In genomic region chr2:239444626-239445625, GRCh38 we compare ENCODE assay signal across 1 cellular context.
A peak's percentile ranks its signal among the peaks of the same experiment; 100 is the strongest.
TF ChIP-seq lines count a peak whose summit lies in the region.

No MANE protein-coding gene starts in this region.

TF ChIP-seq in HepG2, 621 proteins besides CTCF, POLR2A, EP300 and RAD21 (continued from another document and continues in another):
- TF ChIP-seq, protein P1, sequence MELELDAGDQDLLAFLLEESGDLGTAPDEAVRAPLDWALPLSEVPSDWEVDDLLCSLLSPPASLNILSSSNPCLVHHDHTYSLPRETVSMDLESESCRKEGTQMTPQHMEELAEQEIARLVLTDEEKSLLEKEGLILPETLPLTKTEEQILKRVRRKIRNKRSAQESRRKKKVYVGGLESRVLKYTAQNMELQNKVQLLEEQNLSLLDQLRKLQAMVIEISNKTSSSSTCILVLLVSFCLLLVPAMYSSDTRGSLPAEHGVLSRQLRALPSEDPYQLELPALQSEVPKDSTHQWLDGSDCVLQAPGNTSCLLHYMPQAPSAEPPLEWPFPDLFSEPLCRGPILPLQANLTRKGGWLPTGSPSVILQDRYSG (CRISPR knock-in tag; IDR thresholded peaks at IDR 0.05) = no peak
- TF ChIP-seq ZNF703 (CRISPR knock-in tag; IDR thresholded peaks at IDR 0.05; ENCODE audit: borderline replicate concordance) = no peak
- no peak for TF ChIP-seq ZBTB7A (CRISPR knock-in tag; IDR thresholded peaks at IDR 0.05)
- 0 out of 2 replicates have a peak, but pooled peaks have one; percentile 26 for TF ChIP-seq ISL2 (CRISPR knock-in tag; IDR thresholded peaks at IDR 0.05)
- no peak for TF ChIP-seq TCF7L2 (IDR thresholded peaks at IDR 0.05; ENCODE audit: low read depth, low read length)
- TF ChIP-seq, protein P2, sequence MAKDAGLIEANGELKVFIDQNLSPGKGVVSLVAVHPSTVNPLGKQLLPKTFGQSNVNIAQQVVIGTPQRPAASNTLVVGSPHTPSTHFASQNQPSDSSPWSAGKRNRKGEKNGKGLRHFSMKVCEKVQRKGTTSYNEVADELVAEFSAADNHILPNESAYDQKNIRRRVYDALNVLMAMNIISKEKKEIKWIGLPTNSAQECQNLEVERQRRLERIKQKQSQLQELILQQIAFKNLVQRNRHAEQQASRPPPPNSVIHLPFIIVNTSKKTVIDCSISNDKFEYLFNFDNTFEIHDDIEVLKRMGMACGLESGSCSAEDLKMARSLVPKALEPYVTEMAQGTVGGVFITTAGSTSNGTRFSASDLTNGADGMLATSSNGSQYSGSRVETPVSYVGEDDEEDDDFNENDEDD (CRISPR knock-in tag; IDR thresholded peaks at IDR 0.05; ENCODE audit: borderline replicate concordance) = no peak
- no peak for TF ChIP-seq HNRNPLL (IDR thresholded peaks at IDR 0.05; ENCODE audit: low read depth, low read length, poor library complexity, severe bottlenecking)
- TF ChIP-seq ZNF501 (CRISPR knock-in tag; IDR thresholded peaks at IDR 0.05) = no peak
- TF ChIP-seq, protein P3, sequence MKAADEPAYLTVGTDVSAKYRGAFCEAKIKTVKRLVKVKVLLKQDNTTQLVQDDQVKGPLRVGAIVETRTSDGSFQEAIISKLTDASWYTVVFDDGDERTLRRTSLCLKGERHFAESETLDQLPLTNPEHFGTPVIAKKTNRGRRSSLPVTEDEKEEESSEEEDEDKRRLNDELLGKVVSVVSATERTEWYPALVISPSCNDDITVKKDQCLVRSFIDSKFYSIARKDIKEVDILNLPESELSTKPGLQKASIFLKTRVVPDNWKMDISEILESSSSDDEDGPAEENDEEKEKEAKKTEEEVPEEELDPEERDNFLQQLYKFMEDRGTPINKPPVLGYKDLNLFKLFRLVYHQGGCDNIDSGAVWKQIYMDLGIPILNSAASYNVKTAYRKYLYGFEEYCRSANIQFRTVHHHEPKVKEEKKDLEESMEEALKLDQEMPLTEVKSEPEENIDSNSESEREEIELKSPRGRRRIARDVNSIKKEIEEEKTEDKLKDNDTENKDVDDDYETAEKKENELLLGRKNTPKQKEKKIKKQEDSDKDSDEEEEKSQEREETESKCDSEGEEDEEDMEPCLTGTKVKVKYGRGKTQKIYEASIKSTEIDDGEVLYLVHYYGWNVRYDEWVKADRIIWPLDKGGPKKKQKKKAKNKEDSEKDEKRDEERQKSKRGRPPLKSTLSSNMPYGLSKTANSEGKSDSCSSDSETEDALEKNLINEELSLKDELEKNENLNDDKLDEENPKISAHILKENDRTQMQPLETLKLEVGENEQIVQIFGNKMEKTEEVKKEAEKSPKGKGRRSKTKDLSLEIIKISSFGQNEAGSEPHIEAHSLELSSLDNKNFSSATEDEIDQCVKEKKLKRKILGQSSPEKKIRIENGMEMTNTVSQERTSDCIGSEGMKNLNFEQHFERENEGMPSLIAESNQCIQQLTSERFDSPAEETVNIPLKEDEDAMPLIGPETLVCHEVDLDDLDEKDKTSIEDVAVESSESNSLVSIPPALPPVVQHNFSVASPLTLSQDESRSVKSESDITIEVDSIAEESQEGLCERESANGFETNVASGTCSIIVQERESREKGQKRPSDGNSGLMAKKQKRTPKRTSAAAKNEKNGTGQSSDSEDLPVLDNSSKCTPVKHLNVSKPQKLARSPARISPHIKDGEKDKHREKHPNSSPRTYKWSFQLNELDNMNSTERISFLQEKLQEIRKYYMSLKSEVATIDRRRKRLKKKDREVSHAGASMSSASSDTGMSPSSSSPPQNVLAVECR (CRISPR knock-in tag; IDR thresholded peaks at IDR 0.05; ENCODE audit: borderline replicate concordance) = no peak
- TF ChIP-seq SP1 (IDR thresholded peaks at IDR 0.05) = no peak
- no peak for TF ChIP-seq SP1 (CRISPR knock-in tag; IDR thresholded peaks at IDR 0.05)
- no peak for TF ChIP-seq ZNF550 (CRISPR knock-in tag; IDR thresholded peaks at IDR 0.05; ENCODE audit: borderline replicate concordance)
- no peak for TF ChIP-seq ISX (CRISPR knock-in tag; conservative IDR thresholded peaks at IDR 0.05)
- TF ChIP-seq ZNF782 (CRISPR knock-in tag; IDR thresholded peaks at IDR 0.05; ENCODE audit: borderline replicate concordance) = no peak
- TF ChIP-seq ZNF619 (CRISPR knock-in tag; IDR thresholded peaks at IDR 0.05) = no peak
- TF ChIP-seq ZNF709 (CRISPR knock-in tag; IDR thresholded peaks at IDR 0.05) = no peak
- TF ChIP-seq ZBTB44 (CRISPR knock-in tag; IDR thresholded peaks at IDR 0.05) = no peak
- no peak for TF ChIP-seq HHEX (CRISPR knock-in tag; IDR thresholded peaks at IDR 0.05)
- no peak for TF ChIP-seq ZFP90 (CRISPR knock-in tag; IDR thresholded peaks at IDR 0.05; ENCODE audit: borderline replicate concordance)
- no peak for TF ChIP-seq ZBTB1 (CRISPR knock-in tag; IDR thresholded peaks at IDR 0.05; ENCODE audit: borderline replicate concordance)
- TF ChIP-seq ZBTB20 (CRISPR knock-in tag; IDR thresholded peaks at IDR 0.05; ENCODE audit: borderline replicate concordance, low read depth) = no peak
- no peak for TF ChIP-seq SNAI1 (CRISPR knock-in tag; IDR thresholded peaks at IDR 0.05; ENCODE audit: borderline replicate concordance)
- TF ChIP-seq HDAC1 (CRISPR knock-in tag; IDR thresholded peaks at IDR 0.05) = 0 out of 2 replicates have a peak, but pooled peaks have one; percentile 30
- TF ChIP-seq ZNF678 (CRISPR knock-in tag; IDR thresholded peaks at IDR 0.05) = no peak
- TF ChIP-seq ZHX2 (IDR thresholded peaks at IDR 0.05; ENCODE audit: low read depth) = no peak
- no peak for TF ChIP-seq ZHX2 (CRISPR knock-in tag; IDR thresholded peaks at IDR 0.05; ENCODE audit: borderline replicate concordance)
- no peak for TF ChIP-seq ZBTB7B (CRISPR knock-in tag; IDR thresholded peaks at IDR 0.05)
- no peak for TF ChIP-seq TCF12 (IDR thresholded peaks at IDR 0.05)
- TF ChIP-seq TCF12 (CRISPR knock-in tag; IDR thresholded peaks at IDR 0.05) = no peak
- TF ChIP-seq MAF1 (CRISPR knock-in tag; IDR thresholded peaks at IDR 0.05; ENCODE audit: borderline replicate concordance) = no peak
- TF ChIP-seq, protein P4, sequence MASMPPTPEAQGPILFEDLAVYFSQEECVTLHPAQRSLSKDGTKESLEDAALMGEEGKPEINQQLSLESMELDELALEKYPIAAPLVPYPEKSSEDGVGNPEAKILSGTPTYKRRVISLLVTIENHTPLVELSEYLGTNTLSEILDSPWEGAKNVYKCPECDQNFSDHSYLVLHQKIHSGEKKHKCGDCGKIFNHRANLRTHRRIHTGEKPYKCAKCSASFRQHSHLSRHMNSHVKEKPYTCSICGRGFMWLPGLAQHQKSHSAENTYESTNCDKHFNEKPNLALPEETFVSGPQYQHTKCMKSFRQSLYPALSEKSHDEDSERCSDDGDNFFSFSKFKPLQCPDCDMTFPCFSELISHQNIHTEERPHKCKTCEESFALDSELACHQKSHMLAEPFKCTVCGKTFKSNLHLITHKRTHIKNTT (CRISPR knock-in tag; IDR thresholded peaks at IDR 0.05) = no peak
- TF ChIP-seq ZNF318 (CRISPR knock-in tag; IDR thresholded peaks at IDR 0.05) = no peak
- no peak for TF ChIP-seq JUN (CRISPR knock-in tag; IDR thresholded peaks at IDR 0.05)
- TF ChIP-seq ZNF644 (CRISPR knock-in tag; IDR thresholded peaks at IDR 0.05; ENCODE audit: low read depth) = peak; percentile 56; the same call in 1 of the 2 replicates
- TF ChIP-seq ZNF749 (CRISPR knock-in tag; IDR thresholded peaks at IDR 0.05; ENCODE audit: borderline replicate concordance) = no peak
